Comparison of ENCODE assay signal across 12 cellular contexts in genomic region chr20:3812975-3813599, GRCh38. TPM values are rescaled to one million over a fixed set of nuclear protein-coding genes. Genes with fewer than 3 reads are reported as not detected.
DNase-seq lines count a peak whose midpoint lies in the region; ATAC-seq and TF ChIP-seq lines count a peak whose summit lies in the region.
"Had no signal": no experiment of that assay in that cellular context is flagged by ENCODE, and none has a peak within 500 bp of the region (broad histone marks: within the 10 kb centered on the region; RNA-seq: fewer than 3 reads in every experiment).

No MANE protein-coding gene starts in this region.

- no peak for DNase-seq in heart left ventricle
- DNase-seq in Right ventricle myocardium inferior (ENCODE audit: missing footprints): no peak
- no peak for DNase-seq in adrenal gland
- no peak for DNase-seq in naive thymus-derived CD8-positive, alpha-beta T cell
- DNase-seq in GM13976 (ENCODE audit: low spot score): no peak
- DNase-seq in GM20000 (ENCODE audit: low spot score): no peak
- DNase-seq: C1 segment of cervical spinal cord, NCI-H446 treated with DMSO at 0.1 percent for 48 hours had no signal

- intact Hi-C loops in heart left ventricle (cut with DNase I) (loop anchor here in 1 of 10 donors (10.0 kb wide), 1 partner anchor 408 kb away; the partner anchor contains the start of gene DNAAF9), Right ventricle myocardium inferior (cut with DNase I) (no loop called here), adrenal gland (cut with DNase I) (no loop called here)

- H3K27ac ChIP-seq in heart left ventricle (peak overlapping the region in 9 of 12 donors; percentile 35 to 96 (median 92)), adrenal gland (peak overlapping the region in 4 of 5 donors; percentile 24 to 96 (median 76)), urinary bladder (ENCODE audit: low read depth) (peak overlapping the region; percentile 73)

- H3K36me3 Mint-ChIP-seq in naive thymus-derived CD8-positive, alpha-beta T cell: no peaks in the 10 kb centered on the region

- POLR2A ChIA-PET in naive thymus-derived CD8-positive, alpha-beta T cell (lab: Charles Lee): interaction anchor here (0.8 to 4.2 kb wide), 3 partner anchors 7 to 45 kb away, joined by 3 to 65 read pairs (median 27); partner anchors contain the start of genes ADISSP and AP5S1

- peaks cover 33 to 80% (median 73%) of the 10 kb centered on the region in 4 donors for H3K4me1 Mint-ChIP-seq in naive thymus-derived CD8-positive, alpha-beta T cell

- H3K27me3 ChIP-seq in heart left ventricle (no peaks in the 10 kb centered on the region), adrenal gland (no peaks in the 10 kb centered on the region)
- H3K27me3 ChIP-seq: SJSA1 had no signal

- H3K27ac Mint-ChIP-seq in naive thymus-derived CD8-positive, alpha-beta T cell: peak overlapping the region; percentile 89 to 99 (median 97)

- in situ Hi-C loops in GM13976 (cut with MboI; ENCODE audit: low sequenced_read_pairs, unreplicated experiment): no loop called here

- H3K9me3 ChIP-seq in heart left ventricle: no peaks in the 10 kb centered on the region
- H3K9me3 ChIP-seq in adrenal gland (replicated peaks in 1 of 3): no peaks in the 10 kb centered on the region
- H3K9me3 ChIP-seq: SJSA1 had no signal

- ATAC-seq in heart left ventricle (no peak), Right ventricle myocardium inferior (no peak), GM18498 (IDR thresholded peaks at IDR 0.05; ENCODE audit: unreplicated experiment) (no peak)
- no peak for ATAC-seq in naive thymus-derived CD8-positive, alpha-beta T cell

- peak overlapping the region in 9 of 10 donors; percentile 12 to 91 (median 69) for H3K4me3 Mint-ChIP-seq in naive thymus-derived CD8-positive, alpha-beta T cell
- H3K4me3 Mint-ChIP-seq: neural crest cell had no signal

- TF ChIP-seq CTCF in heart left ventricle (IDR thresholded peaks at IDR 0.05) (no peak), adrenal gland (IDR thresholded peaks at IDR 0.05) (no peak), GM13976 (IDR thresholded peaks at IDR 0.05; ENCODE audit: borderline replicate concordance, control extremely low read depth, extremely low read depth, insufficient read depth, missing control alignments) (no peak), GM20000 (IDR thresholded peaks at IDR 0.05; ENCODE audit: extremely low read depth, missing control alignments) (no peak)

- peaks cover 7 to 68% (median 26%) of the 10 kb centered on the region in 12 donors for H3K4me1 ChIP-seq in heart left ventricle
- H3K4me1 ChIP-seq in adrenal gland (replicated peaks in 1 of 2): peaks cover 21 to 41% of the 10 kb centered on the region in 2 donors
- H3K4me1 ChIP-seq in urinary bladder (ENCODE audit: insufficient read depth): peaks cover 2% of the 10 kb centered on the region

- 82 to 90% (median 86%) methylated on average over 4 of the region's 4 CpGs for WGBS in heart left ventricle, 4 donors
- 76 to 90% (median 84%) methylated on average over 4 of the region's 4 CpGs for WGBS in adrenal gland, 4 donors
- 63% methylated on average over 4 of the region's 4 CpGs for WGBS in urinary bladder

- TF ChIP-seq POLR2A in heart left ventricle (IDR thresholded peaks at IDR 0.05) (no peak), adrenal gland (IDR thresholded peaks at IDR 0.05) (no peak)

- H3K27me3 Mint-ChIP-seq in naive thymus-derived CD8-positive, alpha-beta T cell: no peaks in the 10 kb centered on the region

- H3K4me3 ChIP-seq in heart left ventricle (no peak overlapping the region), adrenal gland (no peak overlapping the region), urinary bladder (ENCODE audit: low read depth, low read length) (no peak overlapping the region)
- H3K4me3 ChIP-seq: SJSA1 had no signal

- no peaks in the 10 kb centered on the region for H3K9me3 Mint-ChIP-seq in naive thymus-derived CD8-positive, alpha-beta T cell
- H3K9me3 Mint-ChIP-seq: neural crest cell had no signal

- H3K36me3 ChIP-seq in heart left ventricle (no peaks in the 10 kb centered on the region), adrenal gland (replicated peaks in 1 of 2) (no peaks in the 10 kb centered on the region), urinary bladder (ENCODE audit: insufficient read depth) (no peaks in the 10 kb centered on the region)
- H3K36me3 ChIP-seq: SJSA1 had no signal

RNA-seq across cellular contexts. Expression of gene AP5S1, which starts 7.3 kb away (rescaled TPM):
- 10 to 100 TPM; 10.5 to 18.6 (median 12.0) TPM for total RNA-seq in heart left ventricle
- 10 to 100 TPM in 1 of 2 donors, 1 to 10 TPM in 1; 9.5 to 10.5 TPM for polyA plus RNA-seq in heart left ventricle
- 9.8 TPM for total RNA-seq in Right ventricle myocardium inferior
- 10 to 100 TPM; 21.2 to 50.3 (median 27.3) TPM for total RNA-seq in adrenal gland
- 10 to 100 TPM in 2 of 3 donors, 1 to 10 TPM in 1; 9.6 to 10.5 (median 10.2) TPM for polyA plus RNA-seq in adrenal gland
- 10 to 100 TPM; 12.6 to 14.5 TPM for total RNA-seq in naive thymus-derived CD8-positive, alpha-beta T cell
- 10 to 100 TPM; 10.1 to 21.8 (median 19.3) TPM for polyA plus RNA-seq in naive thymus-derived CD8-positive, alpha-beta T cell
- 10.2 TPM for total RNA-seq in urinary bladder
- polyA plus RNA-seq in urinary bladder: 9.2 TPM

RNA-seq across cellular contexts. Expression of gene CDC25B, which starts 17.0 kb away (rescaled TPM):
- total RNA-seq in heart left ventricle: 10 to 100 TPM in 4 of 9 donors, 1 to 10 TPM in 5; 4.0 to 30.4 (median 8.6) TPM
- 10 to 100 TPM in 1 of 2 donors, 1 to 10 TPM in 1; 6.8 to 17.2 TPM for polyA plus RNA-seq in heart left ventricle
- total RNA-seq in Right ventricle myocardium inferior: 10.1 TPM
- total RNA-seq in adrenal gland: 10 to 100 TPM in 7 of 8 donors, 1 to 10 TPM in 1; 9.9 to 24.4 (median 14.7) TPM
- 10 to 100 TPM in 2 of 3 donors, 1 to 10 TPM in 1; 5.5 to 61.7 (median 35.8) TPM for polyA plus RNA-seq in adrenal gland
- total RNA-seq in naive thymus-derived CD8-positive, alpha-beta T cell: 100 to 1,000 TPM; 320 to 336 TPM
- 10 to 100 TPM; 38.1 to 49.7 (median 42.0) TPM for polyA plus RNA-seq in naive thymus-derived CD8-positive, alpha-beta T cell
- total RNA-seq in urinary bladder: 18.7 TPM
- 42.2 TPM for polyA plus RNA-seq in urinary bladder

RNA-seq across cellular contexts. Expression of gene CENPB, which starts 26.5 kb away (rescaled TPM):
- total RNA-seq in heart left ventricle: 100 to 1,000 TPM in 1 of 9 donors, 10 to 100 TPM in 8; 56.2 to 122 (median 74.0) TPM
- polyA plus RNA-seq in heart left ventricle: 100 to 1,000 TPM in 1 of 2 donors, 10 to 100 TPM in 1; 77.1 to 105 TPM
- 68.2 TPM for total RNA-seq in Right ventricle myocardium inferior
- 100 to 1,000 TPM in 4 of 8 donors, 10 to 100 TPM in 4; 54.4 to 112 (median 102) TPM for total RNA-seq in adrenal gland
- polyA plus RNA-seq in adrenal gland: 10 to 100 TPM; 25.8 to 54.8 (median 41.8) TPM
- total RNA-seq in naive thymus-derived CD8-positive, alpha-beta T cell: 10 to 100 TPM; 45.8 to 48.6 TPM
- 1 to 10 TPM; 1.0 to 1.7 (median 1.4) TPM for polyA plus RNA-seq in naive thymus-derived CD8-positive, alpha-beta T cell
- total RNA-seq in urinary bladder: 36.9 TPM
- polyA plus RNA-seq in urinary bladder: 104 TPM

RNA-seq across cellular contexts. Expression of gene SPEF1, which starts 31.8 kb away (rescaled TPM):
- total RNA-seq in heart left ventricle: under 1 TPM in 4 of 9 donors, not detected in 5; 0.18 to 0.65 (median 0.30) TPM
- under 1 TPM; 0.11 to 0.17 TPM for polyA plus RNA-seq in heart left ventricle
- total RNA-seq in Right ventricle myocardium inferior: 0.14 TPM
- 1 to 10 TPM in 1 of 8 donors, under 1 TPM in 6, not detected in 1; 0.14 to 1.4 (median 0.26) TPM for total RNA-seq in adrenal gland
- under 1 TPM in 2 of 3 donors, not detected in 1; 0.40 to 0.81 TPM for polyA plus RNA-seq in adrenal gland
- under 1 TPM in 1 of 2 experiments, not detected in 1; 0.33 TPM for total RNA-seq in naive thymus-derived CD8-positive, alpha-beta T cell
- not detected for polyA plus RNA-seq in naive thymus-derived CD8-positive, alpha-beta T cell
- total RNA-seq in urinary bladder: not detected
- polyA plus RNA-seq in urinary bladder: 0.16 TPM
- total RNA-seq: SJSA1 had no signal

RNA-seq across cellular contexts. Expression of gene MAVS, which starts 33.5 kb away (rescaled TPM):
- total RNA-seq in heart left ventricle (10 to 100 TPM; 32.5 to 74.0 (median 43.3) TPM), Right ventricle myocardium inferior (35.0 TPM), adrenal gland (10 to 100 TPM; 28.1 to 46.7 (median 38.9) TPM), urinary bladder (13.8 TPM)
- polyA plus RNA-seq in heart left ventricle (10 to 100 TPM; 41.8 to 49.6 TPM), adrenal gland (10 to 100 TPM in 2 of 3 donors, 1 to 10 TPM in 1; 10.0 to 28.4 (median 20.6) TPM), urinary bladder (21.5 TPM)
- 10 to 100 TPM; 41.9 to 45.7 TPM for total RNA-seq in naive thymus-derived CD8-positive, alpha-beta T cell
- polyA plus RNA-seq in naive thymus-derived CD8-positive, alpha-beta T cell: 1 to 10 TPM; 2.2 to 8.5 (median 3.3) TPM

Comparison
In these comparisons a context has a peak if more than half of its experiments do, and no peak if none do; other contexts are left out.
1. RNA of gene CDC25B, which starts 17.0 kb away (total RNA-seq): 320 to 336 TPM in naive thymus-derived CD8-positive, alpha-beta T cell; 18.7 TPM in urinary bladder (single experiment), 9.9 to 24.4 TPM in adrenal gland, 10.1 TPM in Right ventricle myocardium inferior (single experiment) and 4.0 to 30.4 TPM in heart left ventricle; every median in the first group is over 10 times any median in the second.
2. Peak in every context shown above with its lines, with median percentiles within 50 percentile points of each other: H3K27ac ChIP-seq.